ENCODE assay signal across 1 cellular context in the genomic region with DNA sequence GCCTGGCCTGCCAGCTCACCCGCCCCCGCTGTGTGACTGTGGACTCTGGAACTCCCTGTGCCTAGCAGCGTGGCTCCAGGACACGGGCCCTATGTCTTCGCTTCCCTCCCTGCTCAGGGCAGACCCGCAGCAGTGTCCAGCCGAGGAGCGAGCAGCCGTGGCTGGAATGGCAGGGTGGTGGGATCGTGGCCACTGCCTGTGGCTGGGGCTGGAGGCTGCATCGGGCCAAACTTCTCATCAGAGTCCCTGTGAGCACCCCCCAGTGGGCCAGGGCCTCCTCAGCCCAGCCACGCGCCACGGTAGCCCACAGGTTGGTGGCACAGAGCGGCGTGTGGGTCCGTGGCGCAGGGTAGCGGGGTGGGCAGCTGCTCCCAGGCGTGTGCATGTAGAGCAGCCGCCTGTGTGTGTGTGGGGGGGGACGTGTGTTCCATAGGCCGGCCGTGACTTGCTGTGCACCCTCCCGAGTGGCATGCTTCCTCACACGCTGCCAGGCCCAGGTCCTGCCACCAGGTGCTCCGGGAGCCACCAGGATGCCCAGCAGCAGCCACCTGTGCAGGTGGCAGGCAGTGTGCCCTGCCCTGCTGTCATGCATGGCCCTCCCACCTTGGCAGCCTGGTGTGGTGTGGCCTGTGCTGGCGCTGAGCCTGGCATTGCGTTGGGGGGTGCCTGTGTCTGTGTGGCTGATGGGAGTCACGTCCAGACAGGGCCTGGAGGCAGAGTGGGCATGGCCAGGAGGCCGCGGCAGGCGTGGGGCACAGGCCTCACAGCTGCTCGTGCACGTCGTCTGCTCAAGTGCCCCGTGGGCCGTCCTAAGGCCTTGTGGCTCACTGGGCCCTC.
A peak's percentile ranks its signal among the peaks of the same experiment; 100 is the strongest.
TF ChIP-seq lines count a peak whose summit lies in the region.

No MANE protein-coding gene starts in this region.

TF ChIP-seq in K562, 482 proteins besides CTCF, POLR2A, EP300 and RAD21:
- TF ChIP-seq ETV6 (IDR thresholded peaks at IDR 0.05; ENCODE audit: borderline replicate concordance in 1 of 2, low read depth in 2 of 2, low read length in 1 of 2) = no peak
- no peak for TF ChIP-seq ETV6 (CRISPR knock-in tag; IDR thresholded peaks at IDR 0.05; ENCODE audit: borderline replicate concordance)
- TF ChIP-seq HMGN3 (IDR thresholded peaks at IDR 0.05; ENCODE audit: borderline replicate concordance, extremely low read depth, insufficient read length, low read depth, low read length) = no peak
- TF ChIP-seq POLR2G (IDR thresholded peaks at IDR 0.05; ENCODE audit: low read depth, low read length) = 0 out of 2 replicates have a peak, but pooled peaks have one; percentile 12
- no peak for TF ChIP-seq ZFP1 (CRISPR knock-in tag; IDR thresholded peaks at IDR 0.05)
- TF ChIP-seq, protein P1, sequence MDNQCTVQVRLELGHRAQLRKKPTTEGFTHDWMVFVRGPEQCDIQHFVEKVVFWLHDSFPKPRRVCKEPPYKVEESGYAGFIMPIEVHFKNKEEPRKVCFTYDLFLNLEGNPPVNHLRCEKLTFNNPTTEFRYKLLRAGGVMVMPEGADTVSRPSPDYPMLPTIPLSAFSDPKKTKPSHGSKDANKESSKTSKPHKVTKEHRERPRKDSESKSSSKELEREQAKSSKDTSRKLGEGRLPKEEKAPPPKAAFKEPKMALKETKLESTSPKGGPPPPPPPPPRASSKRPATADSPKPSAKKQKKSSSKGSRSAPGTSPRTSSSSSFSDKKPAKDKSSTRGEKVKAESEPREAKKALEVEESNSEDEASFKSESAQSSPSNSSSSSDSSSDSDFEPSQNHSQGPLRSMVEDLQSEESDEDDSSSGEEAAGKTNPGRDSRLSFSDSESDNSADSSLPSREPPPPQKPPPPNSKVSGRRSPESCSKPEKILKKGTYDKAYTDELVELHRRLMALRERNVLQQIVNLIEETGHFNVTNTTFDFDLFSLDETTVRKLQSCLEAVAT (IDR thresholded peaks at IDR 0.05) = no peak
- TF ChIP-seq, protein P2, sequence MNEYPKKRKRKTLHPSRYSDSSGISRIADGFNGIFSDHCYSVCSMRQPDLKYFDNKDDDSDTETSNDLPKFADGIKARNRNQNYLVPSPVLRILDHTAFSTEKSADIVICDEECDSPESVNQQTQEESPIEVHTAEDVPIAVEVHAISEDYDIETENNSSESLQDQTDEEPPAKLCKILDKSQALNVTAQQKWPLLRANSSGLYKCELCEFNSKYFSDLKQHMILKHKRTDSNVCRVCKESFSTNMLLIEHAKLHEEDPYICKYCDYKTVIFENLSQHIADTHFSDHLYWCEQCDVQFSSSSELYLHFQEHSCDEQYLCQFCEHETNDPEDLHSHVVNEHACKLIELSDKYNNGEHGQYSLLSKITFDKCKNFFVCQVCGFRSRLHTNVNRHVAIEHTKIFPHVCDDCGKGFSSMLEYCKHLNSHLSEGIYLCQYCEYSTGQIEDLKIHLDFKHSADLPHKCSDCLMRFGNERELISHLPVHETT (CRISPR knock-in tag; conservative IDR thresholded peaks at IDR 0.05 in 1 of 2, IDR thresholded peaks at IDR 0.05 in 1 of 2) = no peak
- no peak for TF ChIP-seq CBX8 (IDR thresholded peaks at IDR 0.05; ENCODE audit: borderline replicate concordance, extremely low read depth, low read depth, low read length, poor library complexity, severe bottlenecking)
- peak; percentile 73; the same call in 1 of the 2 replicates for TF ChIP-seq HNRNPL (IDR thresholded peaks at IDR 0.05; ENCODE audit: low read depth, low read length)
- TF ChIP-seq BHLHE40 (IDR thresholded peaks at IDR 0.05; ENCODE audit: low read length) = no peak
- TF ChIP-seq, protein P3, sequence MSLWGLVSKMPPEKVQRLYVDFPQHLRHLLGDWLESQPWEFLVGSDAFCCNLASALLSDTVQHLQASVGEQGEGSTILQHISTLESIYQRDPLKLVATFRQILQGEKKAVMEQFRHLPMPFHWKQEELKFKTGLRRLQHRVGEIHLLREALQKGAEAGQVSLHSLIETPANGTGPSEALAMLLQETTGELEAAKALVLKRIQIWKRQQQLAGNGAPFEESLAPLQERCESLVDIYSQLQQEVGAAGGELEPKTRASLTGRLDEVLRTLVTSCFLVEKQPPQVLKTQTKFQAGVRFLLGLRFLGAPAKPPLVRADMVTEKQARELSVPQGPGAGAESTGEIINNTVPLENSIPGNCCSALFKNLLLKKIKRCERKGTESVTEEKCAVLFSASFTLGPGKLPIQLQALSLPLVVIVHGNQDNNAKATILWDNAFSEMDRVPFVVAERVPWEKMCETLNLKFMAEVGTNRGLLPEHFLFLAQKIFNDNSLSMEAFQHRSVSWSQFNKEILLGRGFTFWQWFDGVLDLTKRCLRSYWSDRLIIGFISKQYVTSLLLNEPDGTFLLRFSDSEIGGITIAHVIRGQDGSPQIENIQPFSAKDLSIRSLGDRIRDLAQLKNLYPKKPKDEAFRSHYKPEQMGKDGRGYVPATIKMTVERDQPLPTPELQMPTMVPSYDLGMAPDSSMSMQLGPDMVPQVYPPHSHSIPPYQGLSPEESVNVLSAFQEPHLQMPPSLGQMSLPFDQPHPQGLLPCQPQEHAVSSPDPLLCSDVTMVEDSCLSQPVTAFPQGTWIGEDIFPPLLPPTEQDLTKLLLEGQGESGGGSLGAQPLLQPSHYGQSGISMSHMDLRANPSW (CRISPR knock-in tag; IDR thresholded peaks at IDR 0.05) = no peak
- TF ChIP-seq CBFA2T2 (conservative IDR thresholded peaks at IDR 0.05) = no peak
- TF ChIP-seq SMAD1 (IDR thresholded peaks at IDR 0.05; ENCODE audit: low read depth, low read length, partially characterized antibody) = no peak
- no peak for TF ChIP-seq NFXL1 (CRISPR knock-in tag; IDR thresholded peaks at IDR 0.05)
- TF ChIP-seq OTX1 (CRISPR knock-in tag; IDR thresholded peaks at IDR 0.05) = no peak
- TF ChIP-seq SAFB (IDR thresholded peaks at IDR 0.05; ENCODE audit: borderline replicate concordance, low read depth, low read length) = no peak
